Comparison of ENCODE assay signal across 9 cellular contexts in genomic region chr4:128574706-128575105, GRCh38.
A peak's percentile ranks its signal among the peaks of the same experiment; 100 is the strongest.
DNase-seq lines count a peak whose midpoint lies in the region; ATAC-seq and TF ChIP-seq lines count a peak whose summit lies in the region.
"Had no signal": no experiment of that assay in that cellular context is flagged by ENCODE, and none has a peak within 500 bp of the region (broad histone marks: within the 10 kb centered on the region; RNA-seq: fewer than 3 reads in every experiment).

No MANE protein-coding gene starts in this region.

- no peaks in the 10 kb centered on the region for H3K27me3 ChIP-seq in ACC112 (ENCODE audit: insufficient read depth, low read length)

- H3K4me1 ChIP-seq in ACC112 (ENCODE audit: control insufficient read depth, insufficient read depth, low read length, unreplicated experiment): peaks cover 45% of the 10 kb centered on the region

- in situ Hi-C loops in GM13977 (cut with MboI; ENCODE audit: low pct_unique_long_range_greater_than_20kb, low sequenced_read_pairs, unreplicated experiment): no loop called here

- H3K36me3 ChIP-seq in ACC112 (ENCODE audit: insufficient read depth, low read length): no peaks in the 10 kb centered on the region

- no peaks in the 10 kb centered on the region for H3K36me3 Mint-ChIP-seq in naive thymus-derived CD8-positive, alpha-beta T cell

- peaks cover 1 to 12% (median 5%) of the 10 kb centered on the region in 5 donors for H3K27me3 Mint-ChIP-seq in naive thymus-derived CD8-positive, alpha-beta T cell

- H3K4me1 Mint-ChIP-seq in naive thymus-derived CD8-positive, alpha-beta T cell: no peaks in the 10 kb centered on the region

- H3K27ac Mint-ChIP-seq in naive thymus-derived CD8-positive, alpha-beta T cell: no peak overlapping the region
- H3K27ac Mint-ChIP-seq: stimulated activated naive CD8-positive, alpha-beta T cell treated with anti-CD3 and anti-CD28 coated beads, Interleukin-15, Interleukin-2, amounts not matched to agents 100 ng/mL and 50 ng/mL, for 24 hours had no signal

- H3K4me3 ChIP-seq in ACC112 (ENCODE audit: low read depth, low read length): no peak overlapping the region

- POLR2A ChIA-PET in naive thymus-derived CD8-positive, alpha-beta T cell (lab: Charles Lee): no interaction called here

- H2AFZ ChIP-seq in ACC112 (ENCODE audit: low read length, unreplicated experiment): no peak overlapping the region

- peak; percentile 66 for TF ChIP-seq CTCF in GM13977 (IDR thresholded peaks at IDR 0.05; ENCODE audit: extremely low read depth, insufficient read depth, missing control alignments)

- no peaks in the 10 kb centered on the region for H3K9me3 Mint-ChIP-seq in naive thymus-derived CD8-positive, alpha-beta T cell
- H3K9me3 Mint-ChIP-seq: stimulated activated naive CD8-positive, alpha-beta T cell treated with anti-CD3 and anti-CD28 coated beads, Interleukin-15, Interleukin-2, amounts not matched to agents 100 ng/mL and 50 ng/mL, for 24 hours had no signal

- DNase-seq in GM13977 (ENCODE audit: low spot score) (peak; percentile 71), NCI-H2227 treated with DMSO at 0.1 percent for 48 hours (lab: John Stamatoyannopoulos, UW) (peak; percentile 4), superior temporal gyrus (ENCODE audit: extremely low spot score) (peak; percentile 94)
- DNase-seq in activated CD8-positive, alpha-beta memory T cell treated with anti-CD3 and anti-CD28 coated beads for 1 hour (ENCODE audit: extremely low read depth in 1 of 2, low read depth in 1 of 2): peak; percentile 14 to 25
- DNase-seq in naive thymus-derived CD8-positive, alpha-beta T cell: peak in 9 of 10 donors; percentile 16 to 69 (median 35)

- ATAC-seq in HG02798 (IDR thresholded peaks at IDR 0.05; ENCODE audit: poor library complexity, unreplicated experiment): peak; percentile 94
- peak; percentile 63 for ATAC-seq in esophagus mucosa
- peak in 1 of 2 donors; percentile 52 for ATAC-seq in naive thymus-derived CD8-positive, alpha-beta T cell

- H3K27ac ChIP-seq in ACC112 (ENCODE audit: low read depth, low read length): peak overlapping the region; percentile 77; the same call in 1 of the 2 replicates

- no peak overlapping the region for H3K4me3 Mint-ChIP-seq in naive thymus-derived CD8-positive, alpha-beta T cell
- H3K4me3 Mint-ChIP-seq: stimulated activated naive CD8-positive, alpha-beta T cell treated with anti-CD3 and anti-CD28 coated beads, Interleukin-15, Interleukin-2, amounts not matched to agents 100 ng/mL and 50 ng/mL, for 24 hours had no signal

- H3K79me2 ChIP-seq in ACC112 (ENCODE audit: control insufficient read depth, insufficient read depth, low read length, unreplicated experiment): no peaks in the 10 kb centered on the region

Comparison
In these comparisons a context has a peak if more than half of its experiments do, and no peak if none do; other contexts are left out.
1. DNase-seq: peak in every context shown above with its lines; median percentile 94 in superior temporal gyrus; 71 in GM13977; 35 in naive thymus-derived CD8-positive, alpha-beta T cell; 20 in activated CD8-positive, alpha-beta memory T cell treated with anti-CD3 and anti-CD28 coated beads for 1 hour; 4 in NCI-H2227 treated with DMSO at 0.1 percent for 48 hours.